8 cellular contexts compared by ENCODE assay signal in the genomic region with DNA sequence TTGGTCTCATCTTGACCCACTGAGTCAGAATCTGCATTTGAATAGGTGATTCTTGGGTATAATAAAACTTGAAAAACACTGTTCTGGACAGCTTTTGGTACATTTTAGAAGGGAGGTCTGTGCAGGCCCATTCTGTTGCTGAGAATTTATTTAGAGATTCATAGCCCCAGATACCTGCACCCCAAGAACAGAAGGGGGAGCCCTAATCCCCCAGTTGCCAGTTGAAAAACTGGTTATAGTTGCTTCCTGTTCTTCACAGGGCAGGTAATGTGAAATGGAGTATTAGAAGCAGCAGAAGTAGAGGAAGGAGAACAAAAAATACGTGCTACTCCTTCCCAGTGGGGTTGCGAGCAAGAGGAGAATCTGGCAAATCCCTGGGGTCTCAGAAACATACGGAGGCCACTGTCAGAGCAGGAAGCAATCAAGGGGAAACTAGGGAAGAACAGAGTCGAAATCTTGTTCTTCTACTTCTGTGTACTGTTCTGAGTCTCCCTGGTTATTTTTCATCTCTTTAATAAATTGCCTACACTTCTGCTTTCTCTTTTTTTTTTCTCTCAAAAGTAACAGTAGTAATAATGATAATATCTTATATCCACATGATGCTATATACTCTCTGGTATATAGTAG. TPM values are rescaled to one million over a fixed set of nuclear protein-coding genes. Genes with fewer than 3 reads are reported as not detected.
A peak's percentile ranks its signal among the peaks of the same experiment; 100 is the strongest.
DNase-seq lines count a peak whose midpoint lies in the region; ATAC-seq and TF ChIP-seq lines count a peak whose summit lies in the region.

No MANE protein-coding gene starts in this region.

- H3K9ac ChIP-seq in colonic mucosa (ENCODE audit: low read depth in 2 of 2, low read length in 2 of 2), result peak overlapping the region in 1 of 2 donors; percentile 59

- H3K36me3 ChIP-seq in colonic mucosa, result no peaks in the 10 kb centered on the region

- ATAC-seq in GM19328 (IDR thresholded peaks at IDR 0.05; ENCODE audit: unreplicated experiment), result peak; percentile 79
- peak; percentile 89 for ATAC-seq in HG03280 (IDR thresholded peaks at IDR 0.05; ENCODE audit: unreplicated experiment)
- peak; percentile 70 to 82 for ATAC-seq in natural killer cell treated with Interleukin-12 subunit alpha and Interleukin-12 subunit beta and Interleukin-15 and Interleukin-18, amount 100 ng/mL, for 72 hours

- H3K9me3 Mint-ChIP-seq in natural killer cell treated with Interleukin-12 subunit alpha and Interleukin-12 subunit beta and Interleukin-15 and Interleukin-18, amount 100 ng/mL, for 72 hours, result no peaks in the 10 kb centered on the region

- no peak overlapping the region for H3K4me3 Mint-ChIP-seq in natural killer cell treated with Interleukin-12 subunit alpha and Interleukin-12 subunit beta and Interleukin-15 and Interleukin-18, amount 100 ng/mL, for 72 hours

- H3K27me3 ChIP-seq in colonic mucosa, result no peaks in the 10 kb centered on the region

- H3K27ac ChIP-seq in colonic mucosa (no peak overlapping the region), coronary artery (no peak overlapping the region)

- peak overlapping the region in 1 of 2 donors; percentile 79 for H3K27ac Mint-ChIP-seq in natural killer cell treated with Interleukin-12 subunit alpha and Interleukin-12 subunit beta and Interleukin-15 and Interleukin-18, amount 100 ng/mL, for 72 hours

- intact Hi-C loops in colonic mucosa (cut with DNase I), result no loop called here

- H3K36me3 Mint-ChIP-seq in natural killer cell treated with Interleukin-12 subunit alpha and Interleukin-12 subunit beta and Interleukin-15 and Interleukin-18, amount 100 ng/mL, for 72 hours, result no peaks in the 10 kb centered on the region

- peaks cover 8% of the 10 kb centered on the region in 2 donors for H3K27me3 Mint-ChIP-seq in natural killer cell treated with Interleukin-12 subunit alpha and Interleukin-12 subunit beta and Interleukin-15 and Interleukin-18, amount 100 ng/mL, for 72 hours

- DNase-seq in Daoy (ENCODE audit: low read depth) (peak; percentile 47), T follicular helper cell (ENCODE audit: low read depth) (peak; percentile 28), colonic mucosa (peak; percentile 42), coronary artery (ENCODE audit: low spot score) (no peak), NCI-H82 treated with DMSO at 0.1 percent for 48 hours (lab: John Stamatoyannopoulos, UW; ENCODE audit: unreplicated experiment) (no peak)
- DNase-seq in natural killer cell treated with Interleukin-12 subunit alpha and Interleukin-12 subunit beta and Interleukin-15 and Interleukin-18, amount 100 ng/mL, for 72 hours (ENCODE audit: low spot score), result no peak

- H3K4me3 ChIP-seq in colonic mucosa, result no peak overlapping the region
- no peak overlapping the region for H3K4me3 ChIP-seq in coronary artery

- H3K4me1 ChIP-seq in colonic mucosa, result no peaks in the 10 kb centered on the region

- peaks cover 5 to 7% of the 10 kb centered on the region in 2 donors for H3K4me1 Mint-ChIP-seq in natural killer cell treated with Interleukin-12 subunit alpha and Interleukin-12 subunit beta and Interleukin-15 and Interleukin-18, amount 100 ng/mL, for 72 hours (ENCODE audit: low read depth in 2 of 2)

- no peaks in the 10 kb centered on the region for H3K9me3 ChIP-seq in colonic mucosa

- peak; percentile 33 for TF ChIP-seq CTCF in colonic mucosa (IDR thresholded peaks at IDR 0.05)
- TF ChIP-seq CTCF in coronary artery (IDR thresholded peaks at IDR 0.05), result no peak

RNA-seq across cellular contexts. Expression of gene CLCA2, which starts 4.6 kb away (rescaled TPM):
- not detected in 2 replicates for total RNA-seq in Daoy (2014; rRNA removed; shearing (Covaris generic))
- 1 to 10 TPM; 1.2 to 1.7 TPM for total RNA-seq in colonic mucosa
- not detected for total RNA-seq in natural killer cell treated with Interleukin-12 subunit alpha and Interleukin-12 subunit beta and Interleukin-15 and Interleukin-18, amount 100 ng/mL, for 72 hours

RNA-seq across cellular contexts. Expression of gene ODF2L, which starts 23.3 kb away (rescaled TPM):
- 34.6 and 109 TPM in 2 replicates for total RNA-seq in Daoy (2014; rRNA removed; shearing (Covaris generic))
- 10 to 100 TPM; 21.9 to 35.9 TPM for total RNA-seq in colonic mucosa
- total RNA-seq in natural killer cell treated with Interleukin-12 subunit alpha and Interleukin-12 subunit beta and Interleukin-15 and Interleukin-18, amount 100 ng/mL, for 72 hours, result 10 to 100 TPM; 35.4 to 36.6 TPM

RNA-seq across cellular contexts. Expression of gene CLCA1, which starts 49.3 kb away (rescaled TPM):
- total RNA-seq in Daoy (2014; rRNA removed; shearing (Covaris generic)), result not detected in 2 replicates
- total RNA-seq in colonic mucosa, result 1,000 to 10,000 TPM in 1 of 2 donors, 100 to 1,000 TPM in 1; 938 to 1,116 TPM
- not detected for total RNA-seq in natural killer cell treated with Interleukin-12 subunit alpha and Interleukin-12 subunit beta and Interleukin-15 and Interleukin-18, amount 100 ng/mL, for 72 hours

Comparison
In these comparisons a context has a peak if more than half of its experiments do, and no peak if none do; other contexts are left out.
1. DNase-seq: peak in Daoy (single experiment), T follicular helper cell (single experiment) and colonic mucosa (single experiment); none in natural killer cell treated with Interleukin-12 subunit alpha and Interleukin-12 subunit beta and Interleukin-15 and Interleukin-18, amount 100 ng/mL, for 72 hours (single experiment), coronary artery (single experiment) and NCI-H82 treated with DMSO at 0.1 percent for 48 hours (single experiment).
2. RNA of gene CLCA1, which starts 49.3 kb away (total RNA-seq): 938 to 1,116 TPM in colonic mucosa; not detected in Daoy and not detected in natural killer cell treated with Interleukin-12 subunit alpha and Interleukin-12 subunit beta and Interleukin-15 and Interleukin-18, amount 100 ng/mL, for 72 hours; every median in the first group is over 100 times any median in the second.
3. Peak in every context shown above with its lines, with median percentiles within 50 percentile points of each other: ATAC-seq.